In genomic region chr20:53124075-53124532, GRCh38 we compare ENCODE assay signal across 2 cellular contexts.
TF ChIP-seq lines count a peak whose summit lies in the region.

No MANE protein-coding gene starts in this region.

TF ChIP-seq in HEK293, 187 proteins besides CTCF, POLR2A, EP300 and RAD21 (continued from another document):
- TF ChIP-seq ZBTB10 (tag by site-specific recombination; IDR thresholded peaks at IDR 0.05): no peak
- no peak for TF ChIP-seq ZNF544 (tag by site-specific recombination; IDR thresholded peaks at IDR 0.05)
- no peak for TF ChIP-seq ZNF223 (tag by site-specific recombination; IDR thresholded peaks at IDR 0.05)
- no peak for TF ChIP-seq ZSCAN5A (tag by site-specific recombination; IDR thresholded peaks at IDR 0.05)
- no peak for TF ChIP-seq ZNF426 (tag by site-specific recombination; IDR thresholded peaks at IDR 0.05)
- TF ChIP-seq ZNF555 (tag by site-specific recombination; conservative IDR thresholded peaks at IDR 0.05): no peak
- no peak for TF ChIP-seq ZNF514 (tag by site-specific recombination; IDR thresholded peaks at IDR 0.05)
- TF ChIP-seq ZNF510 (tag by site-specific recombination; IDR thresholded peaks at IDR 0.05; ENCODE audit: insufficient replicate concordance): no peak
- TF ChIP-seq ELK4 (IDR thresholded peaks at IDR 0.05; ENCODE audit: borderline replicate concordance, low read depth, low read length): no peak
- TF ChIP-seq ZSCAN16 (tag by site-specific recombination; IDR thresholded peaks at IDR 0.05): no peak
- TF ChIP-seq ZNF777 (tag by site-specific recombination; IDR thresholded peaks at IDR 0.05; ENCODE audit: borderline replicate concordance): no peak
- TF ChIP-seq HOXA7 (CRISPR knock-in tag; IDR thresholded peaks at IDR 0.05; ENCODE audit: borderline replicate concordance): no peak
- no peak for TF ChIP-seq ZNF416 (tag by site-specific recombination; IDR thresholded peaks at IDR 0.05)
- TF ChIP-seq ZNF274 (IDR thresholded peaks at IDR 0.05; ENCODE audit: low read length): no peak
- TF ChIP-seq ZNF274 (tag by site-specific recombination; IDR thresholded peaks at IDR 0.05; ENCODE audit: borderline replicate concordance): no peak

TF ChIP-seq in K562, 482 proteins besides CTCF, POLR2A, EP300 and RAD21 (continued from another document):
- TF ChIP-seq ZNF274 (IDR thresholded peaks at IDR 0.05; ENCODE audit: borderline replicate concordance, low read depth, low read length) (no peak), ESRRB (CRISPR knock-in tag; IDR thresholded peaks at IDR 0.05; ENCODE audit: borderline replicate concordance) (no peak)
